Comparison of ENCODE assay signal across 8 cellular contexts in the genomic region with DNA sequence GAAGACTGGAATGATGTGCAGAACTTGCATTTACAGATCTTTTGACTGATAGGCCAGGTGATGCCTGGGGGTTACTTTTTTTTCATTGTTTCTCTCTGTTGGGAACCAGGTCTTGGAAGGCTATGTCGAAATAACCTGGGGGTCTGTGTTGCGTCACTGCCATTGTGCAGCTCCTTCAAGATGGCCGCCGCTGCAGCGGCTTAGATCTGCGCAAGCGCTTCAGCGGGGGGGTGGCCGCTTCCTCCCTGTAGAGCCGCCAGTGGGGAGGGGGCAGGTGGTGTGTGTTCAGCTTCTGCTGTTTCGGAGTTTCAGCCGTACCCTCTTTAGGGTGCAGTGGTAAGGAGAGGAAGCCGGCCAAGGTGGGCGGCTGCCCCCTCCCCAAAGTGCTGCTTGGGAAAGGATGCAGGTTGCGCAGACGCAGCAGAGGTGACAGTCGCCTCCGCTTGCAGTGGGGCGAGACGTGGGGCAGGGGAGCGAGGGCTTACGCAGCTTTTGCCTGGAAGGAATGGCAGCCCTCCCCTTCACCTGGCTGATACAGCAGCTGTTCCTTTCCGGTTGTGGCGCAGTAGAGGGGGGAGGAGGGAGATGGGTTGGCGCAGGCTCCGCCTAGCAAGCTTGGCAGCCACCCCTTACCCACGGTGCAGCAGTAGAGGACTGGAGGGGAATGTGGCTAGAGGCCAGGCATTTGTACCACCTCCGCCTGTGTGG. TPM values are rescaled to one million over a fixed set of nuclear protein-coding genes. Genes with fewer than 3 reads are reported as not detected.
DNase-seq lines count a peak whose midpoint lies in the region; ATAC-seq, FAIRE-seq and TF ChIP-seq lines count a peak whose summit lies in the region.

No MANE protein-coding gene starts in this region.

- TF ChIP-seq POLR2A in GM12891 (IDR thresholded peaks at IDR 0.05; ENCODE audit: low read depth, low read length): peak; percentile 35; the same call in 1 of the 2 replicates

- ATAC-seq in HG02840 (IDR thresholded peaks at IDR 0.05; ENCODE audit: low FRiP score, unreplicated experiment): peak; percentile 65

- peak; percentile 30 for DNase-seq in GM12891 (ENCODE audit: insufficient read length, low spot score)
- DNase-seq in NCI-H1930 (lab: John Stamatoyannopoulos, UW): peak; percentile 55 to 60
- peak; percentile 64 for DNase-seq in activated CD4-positive, alpha-beta T cell treated with anti-CD3 and anti-CD28 coated beads for 1 hour
- DNase-seq in chondrocyte (ENCODE audit: low spot score): no peak
- peak; percentile 82 for DNase-seq in kidney tubule cell (ENCODE audit: low spot score)
- peak; percentile 29 to 42 for DNase-seq in stimulated activated CD4-positive, alpha-beta T cell treated with anti-CD3 and anti-CD28 coated beads, Interleukin-1b, Interleukin-23, amount 100 ng/mL, for 1 hour (ENCODE audit: low read depth in 2 of 2)
- DNase-seq in mesenteric fat pad (ENCODE audit: low spot score): no peak

- peak overlapping the region; percentile 92 for H3K27ac Mint-ChIP-seq in chondrocyte (ENCODE audit: unreplicated experiment)

- H3K9me3 Mint-ChIP-seq in chondrocyte (ENCODE audit: low read depth): peaks cover 4% of the 10 kb centered on the region

- H3K27me3 Mint-ChIP-seq in chondrocyte (ENCODE audit: low read depth): no peaks in the 10 kb centered on the region

- H3K4me3 Mint-ChIP-seq in chondrocyte (ENCODE audit: unreplicated experiment): peak overlapping the region; percentile 92

- peak; percentile 82 for FAIRE-seq in GM12891 (lab: Jason Lieb, UNC)

- H3K36me3 Mint-ChIP-seq in chondrocyte (ENCODE audit: low read depth): no peaks in the 10 kb centered on the region

- TF ChIP-seq CTCF in chondrocyte (IDR thresholded peaks at IDR 0.05): no peak

- H3K4me1 Mint-ChIP-seq in chondrocyte (ENCODE audit: low read depth): peaks cover 20% of the 10 kb centered on the region

TF ChIP-seq in GM12891, 5 proteins besides CTCF, POLR2A, EP300 and RAD21:
- peak; percentile 33; the same call in 1 of the 2 replicates for TF ChIP-seq SPI1 (IDR thresholded peaks at IDR 0.05; ENCODE audit: low read depth, low read length)
- TF ChIP-seq PAX5 (IDR thresholded peaks at IDR 0.05; ENCODE audit: insufficient read depth, low read length, severe bottlenecking): no peak
- no peak for TF ChIP-seq POU2F2 (IDR thresholded peaks at IDR 0.05; ENCODE audit: low read depth, low read length)
- 0 out of 2 replicates have a peak, but pooled peaks have one; percentile 33 for TF ChIP-seq POLR2AphosphoS5 (IDR thresholded peaks at IDR 0.05; ENCODE audit: low read depth, low read length)
TF ChIP-seq in GM12891: peak in this region for 2.

RNA-seq across cellular contexts. Expression of gene SNRPN, which starts 1.5 kb away (rescaled TPM):
- polyA plus RNA-seq in GM12891 (2012; ENCODE audit: low read depth, missing spikeins): 51.2 TPM
- total RNA-seq in chondrocyte (93.8 to 99.5 TPM (median 97.4 TPM) in 3 replicates), mesenteric fat pad (32.8 TPM)

RNA-seq across cellular contexts. Expression of gene SNURF, which starts 1.5 kb away (rescaled TPM):
- 10.0 TPM for polyA plus RNA-seq in GM12891 (2012; ENCODE audit: low read depth, missing spikeins)
- total RNA-seq in chondrocyte (15.3 to 19.5 TPM (median 17.8 TPM) in 3 replicates), mesenteric fat pad (2.6 TPM)

Comparison
In these comparisons a context has a peak if more than half of its experiments do, and no peak if none do; other contexts are left out.
1. DNase-seq: peak in GM12891 (single experiment), NCI-H1930 (2 of 2), activated CD4-positive, alpha-beta T cell treated with anti-CD3 and anti-CD28 coated beads for 1 hour (single experiment), kidney tubule cell (single experiment) and stimulated activated CD4-positive, alpha-beta T cell treated with anti-CD3 and anti-CD28 coated beads, Interleukin-1b, Interleukin-23, amount 100 ng/mL, for 1 hour (2 of 2); none in chondrocyte (single experiment) and mesenteric fat pad (single experiment).